1 cellular context compared by ENCODE assay signal in the genomic region with DNA sequence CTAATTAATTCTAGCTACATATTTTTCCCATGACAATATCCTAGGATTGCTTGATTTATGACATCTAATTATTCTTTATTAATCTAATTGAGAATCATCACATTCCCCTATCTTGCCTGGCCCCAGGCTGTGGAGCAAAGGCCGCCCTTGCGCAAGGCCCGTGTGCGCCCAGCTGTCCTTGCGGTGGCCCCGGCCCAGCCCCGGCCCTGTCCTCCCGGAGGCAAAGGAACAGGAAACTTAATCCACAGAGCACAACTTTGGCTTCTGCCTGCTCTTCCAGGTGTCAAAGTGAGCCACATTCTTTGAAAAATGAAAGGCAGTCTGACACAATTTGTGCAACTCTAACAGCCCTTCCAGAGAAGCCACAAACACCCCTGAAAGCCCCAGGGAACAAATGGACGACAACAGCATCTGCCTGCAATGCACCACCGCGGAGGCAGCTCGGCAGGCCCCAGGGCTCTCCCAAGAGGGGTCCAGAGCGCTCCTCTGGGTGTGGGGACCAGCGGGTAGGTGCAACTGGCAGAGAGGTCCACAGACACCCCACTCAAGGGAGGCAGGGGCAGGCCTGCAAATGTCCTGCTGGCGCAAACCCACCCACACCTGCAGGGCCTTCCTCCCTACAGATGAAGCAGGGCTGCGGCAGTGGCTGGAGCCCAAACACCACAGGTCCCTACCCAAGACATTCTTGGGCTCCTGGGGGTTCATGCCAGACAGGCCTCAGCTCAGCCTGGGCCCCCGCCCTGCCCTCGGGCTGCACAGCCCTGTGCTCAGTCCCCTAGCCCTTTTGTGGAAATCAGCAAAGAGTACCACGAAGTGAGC.
TF ChIP-seq lines count a peak whose summit lies in the region.

No MANE protein-coding gene starts in this region.

TF ChIP-seq in H1, 55 proteins besides CTCF, POLR2A, EP300 and RAD21:
- TF ChIP-seq CEBPB (IDR thresholded peaks at IDR 0.05; ENCODE audit: low read depth, low read length): peak; percentile 59
- no peak for TF ChIP-seq ZNF274 (IDR thresholded peaks at IDR 0.05; ENCODE audit: borderline replicate concordance, extremely low read depth, low read length)
TF ChIP-seq in H1: peak in this region for 1.
